Comparison of ENCODE assay signal across 21 cellular contexts in genomic region chr6:145244712-145245111, GRCh38.
"Had no signal": no experiment of that assay in that cellular context is flagged by ENCODE, and none has a peak within 500 bp of the region (broad histone marks: within the 10 kb centered on the region; RNA-seq: fewer than 3 reads in every experiment).

No MANE protein-coding gene starts in this region.

- H3K27ac Mint-ChIP-seq: activated CD4-positive, alpha-beta memory T cell treated with anti-CD3 and anti-CD28 coated beads for 36 hours; activated naive CD8-positive, alpha-beta T cell treated with anti-CD3 and anti-CD28 coated beads for 36 hours; immature natural killer cell; natural killer cell treated with Interleukin-12 subunit alpha and Interleukin-12 subunit beta and Interleukin-15 and Interleukin-18, amount 100 ng/mL, for 72 hours; stimulated activated naive CD8-positive, alpha-beta T cell treated with anti-CD3 and anti-CD28 coated beads, Interleukin-15, Interleukin-2, amounts not matched to agents 100 ng/mL and 50 ng/mL, for 24 hours had no signal

- H3K27ac ChIP-seq: breast epithelium, left ventricle myocardium inferior, neutrophil, ovary, thyroid gland, upper lobe of right lung had no signal

- H3K4me3 ChIP-seq: breast epithelium, left ventricle myocardium inferior, ovary, thyroid gland, upper lobe of right lung had no signal

- H3K4me3 Mint-ChIP-seq: activated CD4-positive, alpha-beta memory T cell treated with anti-CD3 and anti-CD28 coated beads for 36 hours; activated naive CD8-positive, alpha-beta T cell treated with anti-CD3 and anti-CD28 coated beads for 36 hours; immature natural killer cell; natural killer cell treated with Interleukin-12 subunit alpha and Interleukin-12 subunit beta and Interleukin-15 and Interleukin-18, amount 100 ng/mL, for 72 hours; stimulated activated naive CD8-positive, alpha-beta T cell treated with anti-CD3 and anti-CD28 coated beads, Interleukin-15, Interleukin-2, amounts not matched to agents 100 ng/mL and 50 ng/mL, for 24 hours had no signal

- H3K36me3 ChIP-seq: breast epithelium, left ventricle myocardium inferior, neutrophil, ovary, thyroid gland, upper lobe of right lung had no signal

- H3K9me3 ChIP-seq: breast epithelium, left ventricle myocardium inferior, neutrophil, ovary, thyroid gland, upper lobe of right lung had no signal

- DNase-seq: activated CD4-positive, alpha-beta memory T cell treated with anti-CD3 and anti-CD28 coated beads for 36 hours; activated CD4-positive, alpha-beta T cell treated with anti-CD3 and anti-CD28 coated beads for 48 hours; activated naive CD4-positive, alpha-beta T cell treated with Interleukin-2 at 50 U/mL for 16 hours; activated naive CD8-positive, alpha-beta T cell treated with anti-CD3 and anti-CD28 coated beads for 36 hours; activated T-cell treated with anti-CD3 and anti-CD28 coated beads, Interleukin-2, amount 50 U/mL, for 48 hours; amniotic stem cell; cerebellar nuclear complex; cortex of kidney; foreskin melanocyte; immature natural killer cell; left ventricle myocardium inferior; midbrain; ovary; stimulated activated CD4-positive, alpha-beta T cell treated with anti-CD3 and anti-CD28 coated beads, Interleukin-4, amount 100 ng/mL, for 4 hours; substantia nigra; thyroid gland; upper lobe of right lung had no signal

- H3K27me3 ChIP-seq: breast epithelium, neutrophil, ovary, thyroid gland, upper lobe of right lung had no signal

- H3K9me3 Mint-ChIP-seq: activated CD4-positive, alpha-beta memory T cell treated with anti-CD3 and anti-CD28 coated beads for 36 hours; activated naive CD8-positive, alpha-beta T cell treated with anti-CD3 and anti-CD28 coated beads for 36 hours had no signal

- ATAC-seq: natural killer cell treated with Interleukin-12 subunit alpha and Interleukin-12 subunit beta and Interleukin-15 and Interleukin-18, amount 100 ng/mL, for 72 hours; upper lobe of right lung had no signal

- H3K36me3 Mint-ChIP-seq: activated CD4-positive, alpha-beta memory T cell treated with anti-CD3 and anti-CD28 coated beads for 36 hours; activated naive CD8-positive, alpha-beta T cell treated with anti-CD3 and anti-CD28 coated beads for 36 hours; immature natural killer cell; natural killer cell treated with Interleukin-12 subunit alpha and Interleukin-12 subunit beta and Interleukin-15 and Interleukin-18, amount 100 ng/mL, for 72 hours had no signal

- H3K4me1 ChIP-seq: breast epithelium, left ventricle myocardium inferior, thyroid gland, upper lobe of right lung had no signal

- H3K4me1 Mint-ChIP-seq: activated naive CD8-positive, alpha-beta T cell treated with anti-CD3 and anti-CD28 coated beads for 36 hours; immature natural killer cell had no signal
